ENCODE assay signal across 24 cellular contexts in the genomic region with DNA sequence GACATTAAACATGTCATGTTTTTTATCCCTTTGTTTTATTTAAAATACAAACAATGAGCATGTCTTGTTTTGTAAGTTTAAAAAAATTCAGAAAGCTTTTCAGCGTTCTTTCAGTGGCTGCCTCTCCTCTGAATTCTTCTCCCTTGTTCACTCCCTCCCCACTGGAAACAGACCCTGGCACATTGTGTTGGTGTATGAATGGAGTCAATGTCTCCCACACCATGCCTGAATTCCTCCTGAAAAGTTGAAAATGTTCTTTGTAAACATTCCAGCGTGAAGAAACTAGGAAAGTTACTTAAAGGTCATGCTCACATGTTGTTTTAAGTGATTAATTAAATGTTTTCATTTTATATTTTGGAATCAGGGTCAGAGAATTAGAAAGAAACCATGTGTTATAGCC.
"Had no signal": no experiment of that assay in that cellular context is flagged by ENCODE, and none has a peak within 500 bp of the region (broad histone marks: within the 10 kb centered on the region; RNA-seq: fewer than 3 reads in every experiment).

No MANE protein-coding gene starts in this region.

- H3K9me3 ChIP-seq: ascending aorta, breast epithelium, colonic mucosa, gastrocnemius medialis had no signal

- H3K27ac ChIP-seq: ascending aorta, breast epithelium, cardiac muscle cell, colonic mucosa, gastrocnemius medialis had no signal

- H3K4me1 ChIP-seq: ascending aorta, breast epithelium, colonic mucosa, gastrocnemius medialis had no signal

- H3K27me3 ChIP-seq: ascending aorta, breast epithelium, colonic mucosa, gastrocnemius medialis had no signal

- H3K36me3 ChIP-seq: ascending aorta, breast epithelium, cardiac muscle cell, colonic mucosa, gastrocnemius medialis had no signal

- H3K4me3 ChIP-seq: ascending aorta, breast epithelium, cardiac muscle cell, colonic mucosa, gastrocnemius medialis had no signal

- ATAC-seq: activated CD4-positive, alpha-beta T cell treated with anti-CD3 and anti-CD28 coated beads for 36 hours; activated CD8-positive, alpha-beta memory T cell treated with anti-CD3 and anti-CD28 coated beads, Interleukin-2, amount 10 ng/mL, durations not matched to agents 7 days and 5 days; activated CD8-positive, alpha-beta T cell treated with anti-CD3 and anti-CD28 coated beads, Interleukin-2, amount 10 ng/mL, durations not matched to agents 7 days and 5 days; esophagus mucosa; gastrocnemius medialis had no signal

- DNase-seq: activated CD4-positive, alpha-beta memory T cell treated with anti-CD3 and anti-CD28 coated beads for 36 hours; activated CD4-positive, alpha-beta T cell treated with anti-CD3 and anti-CD28 coated beads for 36 hours; activated CD4-positive, alpha-beta T cell treated with anti-CD3 and anti-CD28 coated beads, Interleukin-2, amount 10 ng/mL, durations not matched to agents 24 days and 14 days; activated CD4-positive, CD25-positive, alpha-beta regulatory T cell; activated CD4-positive, CD25-positive, alpha-beta regulatory T cell treated with anti-CD3 and anti-CD28 coated beads, Interleukin-2, amount 50 U/mL, for 72 hours; activated CD8-positive, alpha-beta memory T cell treated with anti-CD3 and anti-CD28 coated beads, Interleukin-2, amount 10 ng/mL, durations not matched to agents 7 days and 5 days; activated CD8-positive, alpha-beta memory T cell treated with anti-CD3 and anti-CD28 coated beads, Interleukin-2, amount 50 U/mL, for 4 hours; activated CD8-positive, alpha-beta T cell treated with anti-CD3 and anti-CD28 coated beads, Interleukin-2, amount 10 ng/mL, durations not matched to agents 7 days and 5 days; activated effector memory CD4-positive, alpha-beta T cell treated with anti-CD3 and anti-CD28 coated beads, Interleukin-2, amount 50 U/mL, for 16 hours; activated naive CD4-positive, alpha-beta T cell treated with anti-CD3 and anti-CD28 coated beads for 36 hours; activated naive CD8-positive, alpha-beta T cell treated with anti-CD3 and anti-CD28 coated beads, Interleukin-2, amount 10 ng/mL, durations not matched to agents 7 days and 5 days; activated T-cell treated with anti-CD3 and anti-CD28 coated beads, Interleukin-2, amount 50 U/mL, for 1 hour; activated T-cell treated with anti-CD3 and anti-CD28 coated beads, Interleukin-2, amount 50 U/mL, for 48 hours; central memory CD4-positive, alpha-beta T cell; cerebellar nuclear complex; colonic mucosa; effector CD8-positive, alpha-beta T cell; foreskin fibroblast; gastrocnemius medialis; T-helper 2 cell had no signal
